In genomic region chr5:67639311-67639710, GRCh38 we compare ENCODE assay signal across 14 cellular contexts.
DNase-seq lines count a peak whose midpoint lies in the region; ATAC-seq and TF ChIP-seq lines count a peak whose summit lies in the region.
"Had no signal": no experiment of that assay in that cellular context is flagged by ENCODE, and none has a peak within 500 bp of the region (broad histone marks: within the 10 kb centered on the region; RNA-seq: fewer than 3 reads in every experiment).

No MANE protein-coding gene starts in this region.

- DNase-seq in DMS 273 (lab: John Stamatoyannopoulos, UW; ENCODE audit: unreplicated experiment) (peak; percentile 68), WERI-Rb-1 (no peak), Right ventricle myocardium superior (peak; percentile 54), osteoblast (ENCODE audit: insufficient read length, low spot score, missing footprints) (peak; percentile 21), ACHN (no peak)
- DNase-seq: activated CD4-positive, alpha-beta memory T cell treated with anti-CD3 and anti-CD28 coated beads, Interleukin-2, amount 10 ng/mL, durations not matched to agents 7 days and 5 days; activated naive CD4-positive, alpha-beta T cell treated with anti-CD3 and anti-CD28 coated beads, Interleukin-2, amount 10 ng/mL, durations not matched to agents 7 days and 5 days; activated T-cell treated with anti-CD3 and anti-CD28 coated beads, Interleukin-2, amount 50 U/mL, for 24 hours; islet precursor cell; NCI-H1092; NCI-H2107 had no signal

- TF ChIP-seq CTCF in WERI-Rb-1 (IDR thresholded peaks at IDR 0.05; ENCODE audit: low read depth, low read length) (no peak), osteoblast (IDR thresholded peaks at IDR 0.05; ENCODE audit: extremely low read depth, low read depth, low read length) (no peak)

- no peaks in the 10 kb centered on the region for H3K4me1 ChIP-seq in osteoblast (ENCODE audit: insufficient read depth, low read length)

- intact Hi-C loops in Right ventricle myocardium superior (cut with DNase I): no loop called here

- H3K4me3 ChIP-seq in WERI-Rb-1 (ENCODE audit: low read depth, low read length) (no peak overlapping the region), osteoblast (ENCODE audit: insufficient read depth, low read length) (no peak overlapping the region)

- H3K79me2 ChIP-seq in osteoblast (ENCODE audit: insufficient read depth, low read length): no peaks in the 10 kb centered on the region

- in situ Hi-C loops in ACHN (cut with HindIII; ENCODE audit: low pct_ligation_motif_present, low pct_unique_long_range_greater_than_20kb, low sequenced_read_pairs): no loop called here

- no peaks in the 10 kb centered on the region for H3K36me3 ChIP-seq in WERI-Rb-1
- H3K36me3 ChIP-seq in osteoblast (ENCODE audit: insufficient read depth, low read length): no peaks in the 10 kb centered on the region

- peaks cover 3% of the 10 kb centered on the region for H3K9me3 ChIP-seq in WERI-Rb-1 (ENCODE audit: severe bottlenecking)
- no peaks in the 10 kb centered on the region for H3K9me3 ChIP-seq in osteoblast (ENCODE audit: low read depth, low read length)

- peak; percentile 26 for ATAC-seq in Right ventricle myocardium superior (ENCODE audit: poor library complexity)
- ATAC-seq in SK-N-SH treated with all-trans-retinoic acid at 6 μM for 48 hours: no peak
- no peak for ATAC-seq in HG03196 (IDR thresholded peaks at IDR 0.05; ENCODE audit: unreplicated experiment)
- no peak for ATAC-seq in GM21528 (IDR thresholded peaks at IDR 0.05; ENCODE audit: low FRiP score, unreplicated experiment)

- H4K20me1 ChIP-seq in osteoblast (ENCODE audit: insufficient read depth, low read length): no peaks in the 10 kb centered on the region

- H3K4me2 ChIP-seq in osteoblast (ENCODE audit: insufficient read depth, low read length): no peak overlapping the region

- H3K27me3 ChIP-seq in WERI-Rb-1 (ENCODE audit: insufficient read depth, low read depth, severe bottlenecking) (no peaks in the 10 kb centered on the region), osteoblast (ENCODE audit: insufficient read depth, low read length) (no peaks in the 10 kb centered on the region)

- no peak overlapping the region for H2AFZ ChIP-seq in osteoblast (ENCODE audit: low read length)

- peak overlapping the region; percentile 65 for H3K27ac ChIP-seq in WERI-Rb-1
- no peak overlapping the region for H3K27ac ChIP-seq in osteoblast (ENCODE audit: low read depth, low read length)

TF ChIP-seq in SK-N-SH treated with all-trans-retinoic acid at 6 μM for 48 hours, 23 proteins besides CTCF, POLR2A, EP300 and RAD21:
- TF ChIP-seq CSDC2 (CRISPR knock-in tag; IDR thresholded peaks at IDR 0.05) (no peak), ZC3H10 (CRISPR knock-in tag; IDR thresholded peaks at IDR 0.05) (no peak), ZNF70 (CRISPR knock-in tag; IDR thresholded peaks at IDR 0.05) (no peak), PPARA (CRISPR knock-in tag; IDR thresholded peaks at IDR 0.05; ENCODE audit: borderline replicate concordance) (no peak), CREB5 (CRISPR knock-in tag; IDR thresholded peaks at IDR 0.05; ENCODE audit: low read depth) (no peak), PATZ1 (CRISPR knock-in tag; IDR thresholded peaks at IDR 0.05; ENCODE audit: borderline replicate concordance) (no peak), CSRNP3 (CRISPR knock-in tag; IDR thresholded peaks at IDR 0.05) (no peak), OSR1 (CRISPR knock-in tag; IDR thresholded peaks at IDR 0.05) (no peak), ZNF565 (CRISPR knock-in tag; conservative IDR thresholded peaks at IDR 0.05; ENCODE audit: low read depth) (no peak), TOX (CRISPR knock-in tag; IDR thresholded peaks at IDR 0.05; ENCODE audit: borderline replicate concordance) (no peak), BACH2 (CRISPR knock-in tag; IDR thresholded peaks at IDR 0.05; ENCODE audit: borderline replicate concordance) (no peak), POU6F1 (CRISPR knock-in tag; IDR thresholded peaks at IDR 0.05; ENCODE audit: borderline replicate concordance, low read depth) (no peak), ZFP30 (CRISPR knock-in tag; IDR thresholded peaks at IDR 0.05) (no peak), TSHZ2 (CRISPR knock-in tag; IDR thresholded peaks at IDR 0.05) (no peak), ZNF8 (CRISPR knock-in tag; IDR thresholded peaks at IDR 0.05) (no peak), ISL1 (CRISPR knock-in tag; IDR thresholded peaks at IDR 0.05) (no peak), TCF4 (CRISPR knock-in tag; IDR thresholded peaks at IDR 0.05; ENCODE audit: borderline replicate concordance) (no peak), SNAI2 (CRISPR knock-in tag; IDR thresholded peaks at IDR 0.05) (no peak)

Comparison
In these comparisons a context has a peak if more than half of its experiments do, and no peak if none do; other contexts are left out.
1. DNase-seq: peak in DMS 273 (single experiment), Right ventricle myocardium superior (single experiment) and osteoblast (single experiment); none in WERI-Rb-1 (single experiment) and ACHN (single experiment).